In genomic region chr3:192915306-192915705, GRCh38 we compare ENCODE assay signal across 8 cellular contexts. TPM values are rescaled to one million over a fixed set of nuclear protein-coding genes. Genes with fewer than 3 reads are reported as not detected.
DNase-seq lines count a peak whose midpoint lies in the region; ATAC-seq, FAIRE-seq and TF ChIP-seq lines count a peak whose summit lies in the region.

No MANE protein-coding gene starts in this region.

- TF ChIP-seq EP300 in HepG2 (IDR thresholded peaks at IDR 0.05; ENCODE audit: low read depth in 2 of 2, low read length in 2 of 2) (no peak), HepG2 (CRISPR knock-in tag; IDR thresholded peaks at IDR 0.05; ENCODE audit: borderline replicate concordance) (no peak)

- H3K4me3 ChIP-seq in HepG2 (replicated peaks in 1 of 3; ENCODE audit: insufficient read depth in 1 of 3, low read depth in 2 of 3, low read length in 3 of 3): no peak overlapping the region
- H3K4me3 ChIP-seq in right lobe of liver: no peak overlapping the region
- peak overlapping the region; percentile 96 for H3K4me3 ChIP-seq in HUES64 (ENCODE audit: low read length)
- H3K4me3 ChIP-seq in iPS-15b (ENCODE audit: low read depth, low read length): peak overlapping the region; percentile 99
- no peak overlapping the region for H3K4me3 ChIP-seq in left lung

- CTCF ChIA-PET in HepG2 (lab: Yijun Ruan, JAX; ENCODE audit: low intra/inter-chr PET ratio, low total read pairs): interaction anchor here (0.7 kb wide), 1 partner anchor 99 kb away, joined by 3 read pairs; no protein-coding TSS in a partner anchor

- BruUV-seq in HepG2 (replicated peaks; lab: Mats Ljungman, UMichigan): no TSS peak

- no peak overlapping the region for H2AFZ ChIP-seq in HepG2 (ENCODE audit: low read length)

- no peak overlapping the region for H3K4me2 ChIP-seq in HepG2 (ENCODE audit: low read depth, low read length)

- peak; percentile 26; the same call in 1 of the 2 replicates for TF ChIP-seq CTCF in HepG2 (CRISPR knock-in tag; IDR thresholded peaks at IDR 0.05)
- no peak for TF ChIP-seq CTCF in right lobe of liver (IDR thresholded peaks at IDR 0.05)
- no peak for TF ChIP-seq CTCF in left lung (IDR thresholded peaks at IDR 0.05)

- 0 out of 2 replicates have a peak, but pooled peaks cover 8% of the 10 kb centered on the region for H4K20me1 ChIP-seq in HepG2 (ENCODE audit: insufficient read depth, low read length)

- H3K27ac ChIP-seq in HepG2 (ENCODE audit: extremely low read length, insufficient read depth, low read length): no peak overlapping the region
- no peak overlapping the region for H3K27ac ChIP-seq in right lobe of liver
- no peak overlapping the region for H3K27ac ChIP-seq in HUES64 (ENCODE audit: low read depth, low read length)
- H3K27ac ChIP-seq in left lung: no peak overlapping the region

- H3K9me3 ChIP-seq in HepG2 (ENCODE audit: low read length) (no peaks in the 10 kb centered on the region), right lobe of liver (no peaks in the 10 kb centered on the region), HUES64 (ENCODE audit: insufficient read depth, low read depth, low read length) (no peaks in the 10 kb centered on the region), iPS-15b (ENCODE audit: control insufficient read depth, insufficient read depth, low read length) (no peaks in the 10 kb centered on the region), left lung (no peaks in the 10 kb centered on the region)

- in situ Hi-C loops in HepG2 (cut with HindIII; ENCODE audit: extremely low pct_ligation_motif_present, low pct_unique_long_range_greater_than_20kb): loop anchor here (25.0 kb wide), 1 partner anchor 672 kb away; the partner anchor contains the start of gene OPA1

- peaks cover 16% of the 10 kb centered on the region for H3K4me1 ChIP-seq in HepG2 (ENCODE audit: insufficient read depth, low read length)
- H3K4me1 ChIP-seq in right lobe of liver: peaks cover 0 to 11% (median 0%) of the 10 kb centered on the region in 4 donors
- peaks cover 40% of the 10 kb centered on the region for H3K4me1 ChIP-seq in HUES64 (ENCODE audit: insufficient read depth, low read length)
- H3K4me1 ChIP-seq in iPS-15b (ENCODE audit: control insufficient read depth, insufficient read depth, low read length): peaks cover 15% of the 10 kb centered on the region
- H3K4me1 ChIP-seq in left lung: peaks cover 6 to 24% of the 10 kb centered on the region in 2 donors

- DNase-seq in HepG2 (ENCODE audit: low spot score) (peak; percentile 41), right lobe of liver (no peak), SW480 (ENCODE audit: low spot score) (peak; percentile 68), cortex of kidney (lab: John Stamatoyannopoulos, UW) (no peak), left lung (no peak)
- no peak for DNase-seq in activated effector memory CD4-positive, alpha-beta T cell treated with Interleukin-2 at 50 U/mL for 16 hours

- intact Hi-C loops in HepG2 (cut with micrococcal nuclease; ENCODE audit: unreplicated experiment) (loop anchor here (5.0 to 10.0 kb wide), 2 partner anchors 38 to 61 kb away; no protein-coding TSS in a partner anchor), right lobe of liver (cut with DNase I) (loop anchor here in 1 of 2 donors (10.0 kb wide), 1 partner anchor 61 kb away; no protein-coding TSS in a partner anchor), left lung (cut with DNase I) (no loop called here)

- no peak overlapping the region for H3K9ac ChIP-seq in HepG2 (ENCODE audit: insufficient read depth, low read depth, low read length)
- no peak overlapping the region for H3K9ac ChIP-seq in HUES64 (ENCODE audit: low read depth, low read length)
- no peak overlapping the region for H3K9ac ChIP-seq in iPS-15b (ENCODE audit: low read depth, low read length)

- H3K79me2 ChIP-seq in HepG2 (ENCODE audit: insufficient read depth, low read length): no peaks in the 10 kb centered on the region

- H3K36me3 ChIP-seq in HepG2 (replicated peaks in 1 of 2; ENCODE audit: control insufficient read depth in 1 of 2, insufficient read depth in 2 of 2, low read length in 2 of 2) (no peaks in the 10 kb centered on the region), right lobe of liver (no peaks in the 10 kb centered on the region), HUES64 (ENCODE audit: insufficient read depth, low read length) (no peaks in the 10 kb centered on the region), iPS-15b (ENCODE audit: control insufficient read depth, insufficient read depth, low read length) (no peaks in the 10 kb centered on the region), left lung (no peaks in the 10 kb centered on the region)

- WGBS in HepG2 (ENCODE audit: low lambda C conversion rate): 52% methylated on average over 3 of the region's 3 CpGs
- WGBS in right lobe of liver (ENCODE audit: insufficient coverage, low coverage, low lambda C conversion rate, missing lambda C conversion rate): 50% methylated on average over 2 of the region's 3 CpGs
- WGBS in HUES64: 7% methylated on average over 3 of the region's 3 CpGs

- no peak for TF ChIP-seq RAD21 in HepG2 (CRISPR knock-in tag; IDR thresholded peaks at IDR 0.05)

- H3K27me3 ChIP-seq in HepG2 (ENCODE audit: control insufficient read depth in 1 of 2, insufficient read depth in 2 of 2, low read length in 2 of 2): peaks cover 0 to 28% of the 10 kb centered on the region in 2 experiments; a peak in 2 of 5 replicates
- peaks cover 0 to 11% of the 10 kb centered on the region in 2 donors for H3K27me3 ChIP-seq in right lobe of liver
- peaks cover 21% of the 10 kb centered on the region; the same call in 1 of the 2 replicates for H3K27me3 ChIP-seq in HUES64 (ENCODE audit: insufficient read depth, low read length)
- H3K27me3 ChIP-seq in iPS-15b (ENCODE audit: control insufficient read depth, insufficient read depth, low read length): peaks cover 3% of the 10 kb centered on the region
- H3K27me3 ChIP-seq in left lung: peaks cover 7 to 64% of the 10 kb centered on the region in 2 donors

- TF ChIP-seq POLR2A in HepG2 (IDR thresholded peaks at IDR 0.05; ENCODE audit: insufficient read depth in 1 of 2, low read depth in 2 of 2, low read length in 2 of 2) (no peak), right lobe of liver (IDR thresholded peaks at IDR 0.05) (no peak)

- FAIRE-seq in HepG2 (lab: Jason Lieb, UNC): peak; percentile 77

- no peak for ATAC-seq in HepG2
- no peak for ATAC-seq in right lobe of liver
- ATAC-seq in left lung: no peak

- POLR2A ChIA-PET in HepG2 (lab: Yijun Ruan, JAX): no interaction called here

TF ChIP-seq in HepG2, 621 proteins besides CTCF, POLR2A, EP300 and RAD21:
- TF ChIP-seq SMC3 (IDR thresholded peaks at IDR 0.05; ENCODE audit: low read length) (0 out of 2 replicates have a peak, but pooled peaks have one; percentile 5), ZNF549 (CRISPR knock-in tag; IDR thresholded peaks at IDR 0.05) (no peak), KDM4B (CRISPR knock-in tag; IDR thresholded peaks at IDR 0.05) (no peak)

RNA-seq across cellular contexts. Expression of gene MB21D2, which starts 2.4 kb away (rescaled TPM):
- total RNA-seq in HepG2 (2016; rRNA removed; fragmentation: Illumina TruSeq; extraction: Trizol): 1.6 and 2.8 TPM in 2 replicates
- total RNA-seq in HepG2 (2016; cell fraction: cytosol; rRNA removed; fragmentation: Illumina TruSeq; extraction: Trizol; ENCODE audit: low read depth): 0.26 and 0.40 TPM in 2 replicates
- total RNA-seq in HepG2 (2016; cell fraction: insoluble cytoplasmic fraction; rRNA removed; fragmentation: Illumina TruSeq; extraction: Trizol): 2.0 and 2.4 TPM in 2 replicates
- 0.93 and 1.1 TPM in 2 replicates for total RNA-seq in HepG2 (2016; cell fraction: membrane; rRNA removed; fragmentation: Illumina TruSeq; extraction: Trizol)
- total RNA-seq in HepG2 (2016; cell fraction: nucleus; rRNA removed; fragmentation: Illumina TruSeq; extraction: Trizol): 1.3 and 1.9 TPM in 2 replicates
- 0.85 and 0.90 TPM in 2 replicates for polyA plus RNA-seq in HepG2 (2011; rRNA removed)
- 0.62 and 0.71 TPM in 2 replicates for polyA plus RNA-seq in HepG2 (2011; cell fraction: cytosol; rRNA removed)
- 0.37 and 0.73 TPM in 2 replicates for polyA plus RNA-seq in HepG2 (2011; cell fraction: nucleus; rRNA removed)
- polyA plus RNA-seq in HepG2 (2012): 0.79 and 0.98 TPM in 2 replicates
- 0.07 and 0.15 TPM in 2 replicates for polyA plus RNA-seq in HepG2 (2016; cell fraction: cytosol; fragmentation: Illumina TruSeq; extraction: Trizol; ENCODE audit: low read depth)
- polyA plus RNA-seq in HepG2 (2016; cell fraction: insoluble cytoplasmic fraction; fragmentation: Illumina TruSeq; extraction: Trizol; ENCODE audit: low read depth): 1.9 TPM in 2 replicates
- polyA plus RNA-seq in HepG2 (2016; cell fraction: membrane; fragmentation: Illumina TruSeq; extraction: Trizol; ENCODE audit: low read depth): 0.37 and 0.52 TPM in 2 replicates
- 1.1 and 1.4 TPM in 2 replicates for polyA plus RNA-seq in HepG2 (2016; cell fraction: nucleus; fragmentation: Illumina TruSeq; extraction: Trizol; ENCODE audit: insufficient read depth, low read depth)
- 2.4 and 4.8 TPM in 2 replicates for polyA minus RNA-seq in HepG2 (2011; rRNA and poly(A)+ RNA removed; ENCODE audit: low replicate concordance)
- polyA minus RNA-seq in HepG2 (2011; cell fraction: cytosol; rRNA and poly(A)+ RNA removed): 0.97 and 1.3 TPM in 2 replicates
- polyA minus RNA-seq in HepG2 (2011; cell fraction: nucleus; rRNA and poly(A)+ RNA removed): 2.4 and 3.6 TPM in 2 replicates
- total RNA-seq in right lobe of liver: under 1 TPM in 5 of 6 experiments, not detected in 1; 0.15 to 0.86 (median 0.31) TPM
- 15.0 TPM for polyA plus RNA-seq in HUES64 (2013, experiment 1 of 2)
- polyA plus RNA-seq in HUES64 (2013, experiment 2 of 2): 13.4 TPM
- 1 to 10 TPM; 3.2 to 4.1 TPM for total RNA-seq in left lung

Comparison
In these comparisons a context has a peak if more than half of its experiments do, and no peak if none do; other contexts are left out.
1. DNase-seq: peak in HepG2 (single experiment) and SW480 (single experiment); none in right lobe of liver (0 of 3), cortex of kidney (single experiment), left lung (0 of 2) and activated effector memory CD4-positive, alpha-beta T cell treated with Interleukin-2 at 50 U/mL for 16 hours (single experiment).
2. H3K4me3 ChIP-seq: peak in HUES64 (single experiment) and iPS-15b (single experiment); none in HepG2 (0 of 3), right lobe of liver (0 of 3) and left lung (0 of 2).